ENCODE assay signal across 10 cellular contexts in the genomic region with DNA sequence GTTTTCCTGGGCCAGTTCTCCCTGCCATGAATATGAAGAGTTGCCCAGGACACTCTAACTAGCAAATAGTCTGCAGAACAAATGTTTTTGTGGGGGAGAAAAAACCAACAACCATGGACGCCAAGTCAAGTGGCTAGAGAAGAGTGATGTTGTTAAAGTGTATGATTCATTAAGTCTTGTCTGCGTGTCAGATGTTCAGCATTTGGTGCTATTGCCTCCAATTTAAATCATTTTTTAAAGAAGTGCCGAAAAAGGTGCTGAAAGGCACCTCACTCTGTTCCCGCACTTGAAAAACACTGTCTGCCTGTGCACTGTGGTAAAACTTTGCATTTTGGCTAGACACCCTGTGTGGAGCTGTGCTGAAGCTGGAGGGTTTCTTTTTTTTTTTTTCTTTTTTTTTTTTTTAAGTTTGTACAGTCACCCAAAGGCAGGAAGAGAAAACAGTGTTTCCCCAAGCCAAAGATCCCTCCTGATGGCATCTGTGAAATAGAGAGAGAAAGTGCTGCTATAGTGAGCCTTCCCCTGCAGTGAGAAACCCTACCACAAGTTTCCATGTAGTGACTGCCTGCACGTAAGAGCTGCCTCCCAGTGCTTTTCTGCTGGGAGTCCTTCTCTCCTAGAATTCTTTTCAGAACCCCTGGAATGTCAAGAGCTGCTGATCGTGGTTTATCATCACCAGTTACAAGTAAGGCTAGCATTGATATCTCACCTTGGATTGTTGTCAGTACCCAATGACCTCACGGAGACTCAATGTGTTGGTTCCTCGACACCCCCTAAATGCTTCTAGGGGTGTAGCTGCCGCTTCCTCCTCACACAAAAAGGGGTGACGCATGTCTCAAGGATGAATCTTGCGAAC.
DNase-seq lines count a peak whose midpoint lies in the region; ATAC-seq, FAIRE-seq and TF ChIP-seq lines count a peak whose summit lies in the region.
"Had no signal": no experiment of that assay in that cellular context is flagged by ENCODE, and none has a peak within 500 bp of the region (broad histone marks: within the 10 kb centered on the region; RNA-seq: fewer than 3 reads in every experiment).

No MANE protein-coding gene starts in this region.

- H3K27me3 ChIP-seq in esophagus squamous epithelium = no peaks in the 10 kb centered on the region
- H3K27me3 ChIP-seq: BLaER1 treated with 17β-estradiol and CSF1 and Interleukin-3, amounts not matched to agents 10 nM and 100 nM; foreskin keratinocyte had no signal

- ATAC-seq in GM19043 (IDR thresholded peaks at IDR 0.05; ENCODE audit: low read depth, unreplicated experiment) (peak; percentile 56), HG02798 (IDR thresholded peaks at IDR 0.05; ENCODE audit: poor library complexity, unreplicated experiment) (peak; percentile 71)
- no peak for ATAC-seq in activated naive CD4-positive, alpha-beta T cell treated with anti-CD3 and anti-CD28 coated beads, Interleukin-2, amount 50 U/mL, for 72 hours

- no peak overlapping the region for H3K27ac Mint-ChIP-seq in activated naive CD4-positive, alpha-beta T cell treated with anti-CD3 and anti-CD28 coated beads, Interleukin-2, amount 50 U/mL, for 72 hours

- no peaks in the 10 kb centered on the region for H3K36me3 Mint-ChIP-seq in activated naive CD4-positive, alpha-beta T cell treated with anti-CD3 and anti-CD28 coated beads, Interleukin-2, amount 50 U/mL, for 72 hours

- no peak for TF ChIP-seq POLR2A in esophagus squamous epithelium (IDR thresholded peaks at IDR 0.05)

- H3K9me3 ChIP-seq in kidney (ENCODE audit: control insufficient read depth in 1 of 2, low read length in 2 of 2) (no peaks in the 10 kb centered on the region), esophagus squamous epithelium (no peaks in the 10 kb centered on the region)
- H3K9me3 ChIP-seq: BLaER1 treated with 17β-estradiol and CSF1 and Interleukin-3, amounts not matched to agents 10 nM and 100 nM had no signal

- H3K4me1 ChIP-seq in kidney (ENCODE audit: control insufficient read depth in 1 of 2, insufficient read depth in 1 of 2, low read depth in 1 of 2, low read length in 2 of 2) (no peaks in the 10 kb centered on the region), esophagus squamous epithelium (no peaks in the 10 kb centered on the region)
- H3K4me1 ChIP-seq: BLaER1 treated with 17β-estradiol and CSF1 and Interleukin-3, amounts not matched to agents 10 nM and 100 nM had no signal

- TF ChIP-seq CTCF in kidney (IDR thresholded peaks at IDR 0.05; ENCODE audit: borderline replicate concordance, extremely low read depth, insufficient read depth) (no peak), esophagus squamous epithelium (IDR thresholded peaks at IDR 0.05) (no peak)

- H3K36me3 ChIP-seq in kidney (ENCODE audit: control insufficient read depth in 1 of 2, insufficient read depth in 2 of 2, low read length in 2 of 2) (no peaks in the 10 kb centered on the region), esophagus squamous epithelium (no peaks in the 10 kb centered on the region)
- H3K36me3 ChIP-seq: BLaER1 treated with 17β-estradiol and CSF1 and Interleukin-3, amounts not matched to agents 10 nM and 100 nM had no signal

- no peak overlapping the region for H3K27ac ChIP-seq in kidney (ENCODE audit: low read depth in 2 of 2, low read length in 2 of 2)
- no peak overlapping the region for H3K27ac ChIP-seq in esophagus squamous epithelium
- H3K27ac ChIP-seq: BLaER1 treated with 17β-estradiol and CSF1 and Interleukin-3, amounts not matched to agents 10 nM and 100 nM; foreskin keratinocyte had no signal

- H3K4me3 ChIP-seq in kidney (ENCODE audit: low read length in 2 of 2) (no peak overlapping the region), esophagus squamous epithelium (no peak overlapping the region)
- H3K4me3 ChIP-seq: BLaER1 treated with 17β-estradiol and CSF1 and Interleukin-3, amounts not matched to agents 10 nM and 100 nM had no signal

- H3K9ac ChIP-seq in kidney (ENCODE audit: low read length in 2 of 2) = no peak overlapping the region
- H3K9ac ChIP-seq: BLaER1 treated with 17β-estradiol and CSF1 and Interleukin-3, amounts not matched to agents 10 nM and 100 nM had no signal

- peak; percentile 48 for FAIRE-seq in HTR-8/SVneo (lab: Jason Lieb, UNC)
- no peak for FAIRE-seq in kidney (lab: Jason Lieb, UNC)

- intact Hi-C loops in kidney (cut with DNase I) = no loop called here
- intact Hi-C loops in esophagus squamous epithelium (cut with DNase I) = loop anchor here (10.0 kb wide), 1 partner anchor 50 kb away; no protein-coding TSS in a partner anchor

- WGBS in esophagus squamous epithelium, 2 donors = 69 to 76% methylated on average over 8 to 11 of the region's 11 CpGs

- H3K9me3 Mint-ChIP-seq in activated naive CD4-positive, alpha-beta T cell treated with anti-CD3 and anti-CD28 coated beads, Interleukin-2, amount 50 U/mL, for 72 hours = peaks cover 0 to 5% of the 10 kb centered on the region in 2 donors

- DNase-seq in ELR (ENCODE audit: low read depth) (peak; percentile 37), HTR-8/SVneo (ENCODE audit: insufficient read length, low spot score) (no peak), RKO (ENCODE audit: low spot score) (no peak), kidney (no peak), esophagus squamous epithelium (lab: John Stamatoyannopoulos, UW) (no peak)
- DNase-seq in activated naive CD4-positive, alpha-beta T cell treated with anti-CD3 and anti-CD28 coated beads, Interleukin-2, amount 50 U/mL, for 72 hours (ENCODE audit: low spot score in 2 of 2) = no peak

Comparison
In these comparisons a context has a peak if more than half of its experiments do, and no peak if none do; other contexts are left out.
1. ATAC-seq: peak in GM19043 (single experiment) and HG02798 (single experiment); none in activated naive CD4-positive, alpha-beta T cell treated with anti-CD3 and anti-CD28 coated beads, Interleukin-2, amount 50 U/mL, for 72 hours (0 of 2).